ENCODE assay signal across 10 cellular contexts in genomic region chr6:161233986-161234620, GRCh38. TPM values are rescaled to one million over a fixed set of nuclear protein-coding genes. Genes with fewer than 3 reads are reported as not detected.
DNase-seq lines count a peak whose midpoint lies in the region; TF ChIP-seq lines count a peak whose summit lies in the region.
"Had no signal": no experiment of that assay in that cellular context is flagged by ENCODE, and none has a peak within 500 bp of the region (broad histone marks: within the 10 kb centered on the region; RNA-seq: fewer than 3 reads in every experiment).

No MANE protein-coding gene starts in this region.

- H3K36me3 ChIP-seq in kidney epithelial cell (ENCODE audit: control insufficient read depth, insufficient read depth, low read length) (no peaks in the 10 kb centered on the region), suprapubic skin (no peaks in the 10 kb centered on the region)

- no peak overlapping the region for H3K27ac Mint-ChIP-seq in endothelial cell (ENCODE audit: unreplicated experiment)

- 63% methylated on average over 9 of the region's 9 CpGs for WGBS in suprapubic skin

- no peaks in the 10 kb centered on the region for H3K27me3 Mint-ChIP-seq in endothelial cell (ENCODE audit: unreplicated experiment)

- TF ChIP-seq CTCF in cardiac fibroblast (IDR thresholded peaks at IDR 0.05; ENCODE audit: low read depth, low read length): no peak
- TF ChIP-seq CTCF in kidney epithelial cell (IDR thresholded peaks at IDR 0.05; ENCODE audit: insufficient read depth, low read length, poor library complexity, severe bottlenecking): no peak
- no peak for TF ChIP-seq CTCF in suprapubic skin (IDR thresholded peaks at IDR 0.05)
- no peak for TF ChIP-seq CTCF in endothelial cell (IDR thresholded peaks at IDR 0.05; ENCODE audit: unreplicated experiment)

- H3K4me1 Mint-ChIP-seq in endothelial cell (ENCODE audit: unreplicated experiment): peaks cover 25% of the 10 kb centered on the region

- H3K27me3 ChIP-seq in kidney epithelial cell (ENCODE audit: control insufficient read depth, insufficient read depth, low read length) (no peaks in the 10 kb centered on the region), suprapubic skin (no peaks in the 10 kb centered on the region)
- H3K27me3 ChIP-seq: ascending aorta had no signal

- no peaks in the 10 kb centered on the region for H3K9me3 Mint-ChIP-seq in endothelial cell (ENCODE audit: unreplicated experiment)

- no peak overlapping the region for H3K27ac ChIP-seq in suprapubic skin
- H3K27ac ChIP-seq: ascending aorta, parathyroid adenoma had no signal

- H3K4me3 ChIP-seq in cardiac fibroblast (replicated peaks in 1 of 2; ENCODE audit: low read depth in 2 of 2, low read length in 2 of 2) (no peak overlapping the region), kidney epithelial cell (ENCODE audit: low read depth, low read length) (no peak overlapping the region), suprapubic skin (no peak overlapping the region)
- H3K4me3 ChIP-seq: ascending aorta had no signal

- no peak overlapping the region for H3K4me3 Mint-ChIP-seq in endothelial cell (ENCODE audit: unreplicated experiment)

- peaks cover 10% of the 10 kb centered on the region for H3K36me3 Mint-ChIP-seq in endothelial cell (ENCODE audit: low read depth, unreplicated experiment)

- H3K4me1 ChIP-seq in suprapubic skin: no peaks in the 10 kb centered on the region
- H3K4me1 ChIP-seq: parathyroid adenoma had no signal

- no peak for TF ChIP-seq POLR2A in suprapubic skin (IDR thresholded peaks at IDR 0.05)

- H3K9me3 ChIP-seq in suprapubic skin: no peaks in the 10 kb centered on the region
- H3K9me3 ChIP-seq: ascending aorta had no signal

- DNase-seq in HT1080 (ENCODE audit: low read depth) (peak; percentile 71), cardiac fibroblast (ENCODE audit: low read depth in 2 of 2) (peak; percentile 91 to 94), kidney epithelial cell (ENCODE audit: low read depth) (peak; percentile 58), suprapubic skin (ENCODE audit: low spot score in 2 of 2) (peak; percentile 85 to 90), endothelial cell (ENCODE audit: low spot score) (no peak), NCI-H1105 treated with DMSO at 0.1 percent for 48 hours (lab: John Stamatoyannopoulos, UW) (no peak), cortex of kidney (lab: John Stamatoyannopoulos, UW) (no peak)
- DNase-seq in stimulated activated naive CD4-positive, alpha-beta T cell treated with Interleukin-2 at 50 U/mL for 16 hours (lab: John Stamatoyannopoulos, UW): no peak

- no peak for TF ChIP-seq EP300 in suprapubic skin (IDR thresholded peaks at IDR 0.05)

RNA-seq across cellular contexts. Expression of gene AGPAT4, which starts 39.8 kb away (rescaled TPM):
- total RNA-seq in HT1080 (2014; rRNA removed; shearing (Covaris generic)): 3.9 and 4.9 TPM in 2 replicates
- polyA plus RNA-seq in HT1080 (2015; cell fraction: cytosol; rRNA removed): 2.3 and 2.9 TPM in 2 replicates
- polyA plus RNA-seq in HT1080 (2015; cell fraction: nucleus; rRNA removed): 13.6 and 17.1 TPM in 2 replicates
- total RNA-seq in kidney epithelial cell (8.6 and 9.6 TPM in 2 replicates), suprapubic skin (1 to 10 TPM; 1.1 to 4.1 (median 2.9) TPM), endothelial cell (ENCODE audit: unreplicated experiment) (25.2 TPM)

Comparison
In these comparisons a context has a peak if more than half of its experiments do, and no peak if none do; other contexts are left out.
1. DNase-seq: peak in HT1080 (single experiment), cardiac fibroblast (2 of 2), kidney epithelial cell (single experiment) and suprapubic skin (2 of 2); none in endothelial cell (single experiment), stimulated activated naive CD4-positive, alpha-beta T cell treated with Interleukin-2 at 50 U/mL for 16 hours (single experiment), NCI-H1105 treated with DMSO at 0.1 percent for 48 hours (single experiment) and cortex of kidney (single experiment).